In genomic region chr7:36116347-36117200, GRCh38 we compare ENCODE assay signal across 13 cellular contexts. TPM values are rescaled to one million over a fixed set of nuclear protein-coding genes. Genes with fewer than 3 reads are reported as not detected.
A peak's percentile ranks its signal among the peaks of the same experiment; 100 is the strongest.
DNase-seq lines count a peak whose midpoint lies in the region; ATAC-seq, FAIRE-seq and TF ChIP-seq lines count a peak whose summit lies in the region.
"Had no signal": no experiment of that assay in that cellular context is flagged by ENCODE, and none has a peak within 500 bp of the region (broad histone marks: within the 10 kb centered on the region; RNA-seq: fewer than 3 reads in every experiment).

No MANE protein-coding gene starts in this region.

- CTCF ChIA-PET in K562 (lab: Yijun Ruan, JAX; ENCODE audit: low intra/inter-chr PET ratio), result no interaction called here

- no peak overlapping the region for H3K9ac ChIP-seq in K562 (ENCODE audit: insufficient read depth in 1 of 2, low read depth in 2 of 2, low read length in 2 of 2)

- H3K4me3 ChIP-seq in AG10803 (ENCODE audit: low read length) (no peak overlapping the region), K562 (no peak overlapping the region)
- H3K4me3 ChIP-seq: stomach had no signal

- H3K27ac ChIP-seq in K562 (ENCODE audit: extremely low read depth, low read depth, low read length), result no peak overlapping the region

- no peaks in the 10 kb centered on the region for H3K9me3 ChIP-seq in K562 (replicated peaks; ENCODE audit: control insufficient read depth, insufficient read depth, low read depth, low read length)
- H3K9me3 ChIP-seq: stomach had no signal

- WGBS in K562 (ENCODE audit: insufficient coverage, low coverage, missing lambda C conversion rate), result 0% methylated on average over 4 of the region's 5 CpGs

- no peak overlapping the region for H2AFZ ChIP-seq in K562 (ENCODE audit: low read depth, low read length)

- TF ChIP-seq RAD21 in K562 (CRISPR knock-in tag; conservative IDR thresholded peaks at IDR 0.05 in 1 of 2, IDR thresholded peaks at IDR 0.05 in 1 of 2), result no peak

- no peak for TF ChIP-seq POLR2A in K562 (conservative IDR thresholded peaks at IDR 0.05)

- no peaks in the 10 kb centered on the region for H3K9me1 ChIP-seq in K562 (ENCODE audit: control insufficient read depth, insufficient read depth, low read length)

- H3K4me1 ChIP-seq in K562 (replicated peaks in 1 of 2; ENCODE audit: control insufficient read depth in 2 of 2, insufficient read depth in 2 of 2, low read length in 2 of 2), result no peaks in the 10 kb centered on the region; a peak in 1 of 5 replicates

- no peak for TF ChIP-seq CTCF in AG10803 (conservative IDR thresholded peaks at IDR 0.05; ENCODE audit: low read length)
- TF ChIP-seq CTCF in K562 (IDR thresholded peaks at IDR 0.05 in 2 of 3, conservative IDR thresholded peaks at IDR 0.05 in 1 of 3; ENCODE audit: insufficient read depth in 2 of 3, low read depth in 1 of 3, low read length in 3 of 3), result no peak

- FAIRE-seq in K562 (lab: Jason Lieb, UNC), result no peak

- BruUV-seq in K562 (replicated peaks; lab: Mats Ljungman, UMichigan), result no TSS peak

- ATAC-seq in K562, result no peak
- ATAC-seq in HG03175 (IDR thresholded peaks at IDR 0.05; ENCODE audit: unreplicated experiment), result no peak

- H3K79me2 ChIP-seq in K562 (ENCODE audit: control insufficient read depth, insufficient read depth, low read length), result no peaks in the 10 kb centered on the region

- TF ChIP-seq EP300 in K562 (IDR thresholded peaks at IDR 0.05; ENCODE audit: low read length), result no peak

- POLR2A ChIA-PET in K562 (lab: Yijun Ruan, JAX), result interaction anchor here (0.7 to 0.8 kb wide), 2 partner anchors 24 to 37 kb away, joined by 3 read pairs; no protein-coding TSS in a partner anchor

- H3K4me2 ChIP-seq in K562 (ENCODE audit: insufficient read depth, low read length), result no peak overlapping the region

- DNase-seq in AG10803 (ENCODE audit: low read depth) (peak; percentile 4), HT1080 (ENCODE audit: low read depth) (peak; percentile 42), K562 (ENCODE audit: extremely low read depth in 1 of 4, low spot score in 3 of 4) (no peak), mucosa of gallbladder (ENCODE audit: low spot score) (peak; percentile 62), AG08396 (ENCODE audit: low spot score) (no peak), cerebellar cortex (ENCODE audit: low spot score) (no peak)
- no peak for DNase-seq in stimulated activated naive CD4-positive, alpha-beta T cell treated with Interleukin-2 at 50 U/mL for 16 hours (lab: John Stamatoyannopoulos, UW)
- DNase-seq: activated CD8-positive, alpha-beta memory T cell treated with anti-CD3 and anti-CD28 coated beads, Interleukin-2, amount 10 ng/mL, durations not matched to agents 7 days and 5 days; DND-41; effector CD4-positive, alpha-beta T cell; right cardiac atrium; stomach had no signal

- in situ Hi-C loops in K562 (cut with MboI), result no loop called here

- H3K27me3 ChIP-seq in K562 (ENCODE audit: control insufficient read depth in 2 of 2, insufficient read depth in 2 of 2, low read length in 2 of 2), result peaks cover 14 to 35% of the 10 kb centered on the region in 2 experiments; a peak in 4 of 5 replicates
- H3K27me3 ChIP-seq: stomach had no signal

- H4K20me1 ChIP-seq in K562 (replicated peaks; ENCODE audit: control insufficient read depth, insufficient read depth, low read length), result no peaks in the 10 kb centered on the region; the same call in 1 of the 2 replicates

- intact Hi-C loops in K562 (cut with micrococcal nuclease), result no loop called here

- no peaks in the 10 kb centered on the region for H3K36me3 ChIP-seq in K562 (ENCODE audit: control insufficient read depth, insufficient read depth, low read length)
- H3K36me3 ChIP-seq: stomach had no signal

TF ChIP-seq in K562, 482 proteins besides CTCF, POLR2A, EP300 and RAD21:
- no peak for TF ChIP-seq ZNF232 (CRISPR knock-in tag; IDR thresholded peaks at IDR 0.05)
- TF ChIP-seq ZFP36 (IDR thresholded peaks at IDR 0.05; ENCODE audit: low read depth, low read length, partially characterized antibody), result peak; percentile 79
- TF ChIP-seq TCFL5 (CRISPR knock-in tag; conservative IDR thresholded peaks at IDR 0.05), result no peak
- no peak for TF ChIP-seq NBN (IDR thresholded peaks at IDR 0.05; ENCODE audit: low read depth)
- TF ChIP-seq ZBTB43 (CRISPR knock-in tag; IDR thresholded peaks at IDR 0.05), result no peak
- TF ChIP-seq TEAD4 (IDR thresholded peaks at IDR 0.05; ENCODE audit: low read length), result no peak
- no peak for TF ChIP-seq TEAD4 (CRISPR knock-in tag; IDR thresholded peaks at IDR 0.05; ENCODE audit: borderline replicate concordance)
- TF ChIP-seq PRDM10 (IDR thresholded peaks at IDR 0.05; ENCODE audit: partially characterized antibody), result no peak

RNA-seq across cellular contexts. Expression of gene EEPD1, which starts 36.5 kb away (rescaled TPM):
- total RNA-seq in HT1080 (2014; rRNA removed; shearing (Covaris generic)), result 6.2 and 9.4 TPM in 2 replicates
- polyA plus RNA-seq in HT1080 (2015; cell fraction: cytosol; rRNA removed), result 3.4 and 8.4 TPM in 2 replicates
- 1.9 and 7.1 TPM in 2 replicates for polyA plus RNA-seq in HT1080 (2015; cell fraction: nucleus; rRNA removed)
- 0.77 and 1.5 TPM in 2 replicates for total RNA-seq in K562 (2011; cell fraction: chromatin; rRNA removed; ENCODE audit: low replicate concordance)
- total RNA-seq in K562 (2011; cell fraction: nucleolus; rRNA removed), result 1.3 and 1.5 TPM in 2 replicates
- 1.0 and 1.2 TPM in 2 replicates for total RNA-seq in K562 (2011; cell fraction: nucleoplasm; rRNA removed)
- total RNA-seq in K562 (2014; rRNA removed) (0.78 and 1.5 TPM in 2 replicates), K562 (2014; rRNA removed; fragmentation: Illumina TruSeq; extraction: Trizol) (0.38 and 0.84 TPM in 2 replicates), K562 (2015; rRNA removed; fragmentation: Illumina TruSeq; extraction: Trizol) (0.68 and 0.76 TPM in 2 replicates), K562 (2021) (0.71 and 1.9 TPM in 2 replicates), mucosa of gallbladder (40.1 TPM)
- polyA plus RNA-seq in K562 (2011; rRNA removed) (0.33 and 0.42 TPM in 2 replicates), K562 (2014; fragmentation: Illumina TruSeq; extraction: Trizol) (0.70 and 0.75 TPM in 2 replicates), K562 (2014; fragmentation: Nextera tagmentation; extraction: Ambion mirVana) (under 1 TPM in 1 of 2 experiments, not detected in 1; 0.01 TPM), K562 (2014; rRNA removed) (0.85 and 1.1 TPM in 2 replicates)
- 0.22 and 0.52 TPM in 2 replicates for polyA plus RNA-seq in K562 (2011; cell fraction: cytosol; rRNA removed)
- polyA plus RNA-seq in K562 (2011; cell fraction: nucleus; rRNA removed), result 0.67 and 0.71 TPM in 2 replicates
- polyA plus RNA-seq in K562 (2012), result 0.72 and 0.91 TPM in 2 replicates
- polyA minus RNA-seq in K562 (2011; rRNA and poly(A)+ RNA removed), result 0.21 and 0.46 TPM in 2 replicates
- 0.82 TPM in 1 of 2 replicates, not detected in the other for polyA minus RNA-seq in K562 (2011; cell fraction: cytosol; rRNA and poly(A)+ RNA removed)
- polyA minus RNA-seq in K562 (2011; cell fraction: nucleus; rRNA and poly(A)+ RNA removed), result 0.81 and 1.1 TPM in 2 replicates

Comparison
In these comparisons a context has a peak if more than half of its experiments do, and no peak if none do; other contexts are left out.
1. DNase-seq: peak in AG10803 (single experiment), HT1080 (single experiment) and mucosa of gallbladder (single experiment); none in K562 (0 of 4), AG08396 (single experiment), stimulated activated naive CD4-positive, alpha-beta T cell treated with Interleukin-2 at 50 U/mL for 16 hours (single experiment) and cerebellar cortex (single experiment).